Comparison of ENCODE assay signal across 14 cellular contexts in genomic region chr14:31877333-31877798, GRCh38.
A peak's percentile ranks its signal among the peaks of the same experiment; 100 is the strongest.
DNase-seq lines count a peak whose midpoint lies in the region; ATAC-seq and TF ChIP-seq lines count a peak whose summit lies in the region.
"Had no signal": no experiment of that assay in that cellular context is flagged by ENCODE, and none has a peak within 500 bp of the region (broad histone marks: within the 10 kb centered on the region; RNA-seq: fewer than 3 reads in every experiment).

No MANE protein-coding gene starts in this region.

- no peak for TF ChIP-seq EP300 in esophagus muscularis mucosa (IDR thresholded peaks at IDR 0.05)

- DNase-seq in GM03348 (ENCODE audit: low spot score) (peak; percentile 14), astrocyte of the spinal cord (ENCODE audit: low read depth, low spot score) (peak; percentile 31), heart right ventricle (peak in 1 of 2 donors; percentile 13), osteoblast (ENCODE audit: insufficient read length, low spot score, missing footprints) (no peak), LoVo (ENCODE audit: low spot score) (no peak), esophagus muscularis mucosa (ENCODE audit: extremely low spot score) (no peak)
- DNase-seq in activated CD4-positive, CD25-positive, alpha-beta regulatory T cell treated with anti-CD3 and anti-CD28 coated beads, Interleukin-2, amount 50 U/mL, for 72 hours = no peak
- DNase-seq: activated CD4-positive, CD25-positive, alpha-beta regulatory T cell; activated T-cell treated with anti-CD3 and anti-CD28 coated beads, Interleukin-2, amount 50 U/mL, for 48 hours; brain microvascular endothelial cell; H9; immature natural killer cell; NCI-H1092 had no signal

- H3K4me1 ChIP-seq in heart right ventricle = peaks cover 4 to 44% (median 21%) of the 10 kb centered on the region in 9 donors
- H3K4me1 ChIP-seq in osteoblast (ENCODE audit: insufficient read depth, low read length) = peaks cover 19% of the 10 kb centered on the region
- peaks cover 8 to 20% (median 13%) of the 10 kb centered on the region in 4 donors for H3K4me1 ChIP-seq in esophagus muscularis mucosa

- H3K27ac ChIP-seq in heart right ventricle (peak overlapping the region; percentile 50 to 92 (median 74)), osteoblast (ENCODE audit: low read depth, low read length) (no peak overlapping the region), esophagus muscularis mucosa (replicated peaks in 1 of 4) (peak overlapping the region in 2 of 4 donors; percentile 23 to 30)
- H3K27ac ChIP-seq: brain microvascular endothelial cell had no signal

- H3K4me3 ChIP-seq in astrocyte of the spinal cord (ENCODE audit: low read depth, low read length) (no peak overlapping the region), heart right ventricle (peak overlapping the region in 5 of 10 donors; percentile 5 to 27 (median 19)), osteoblast (ENCODE audit: insufficient read depth, low read length) (peak overlapping the region; percentile 65), esophagus muscularis mucosa (no peak overlapping the region)

- no peaks in the 10 kb centered on the region for H4K20me1 ChIP-seq in osteoblast (ENCODE audit: insufficient read depth, low read length)

- no peaks in the 10 kb centered on the region for H3K27me3 ChIP-seq in heart right ventricle
- no peaks in the 10 kb centered on the region for H3K27me3 ChIP-seq in osteoblast (ENCODE audit: insufficient read depth, low read length)
- no peaks in the 10 kb centered on the region for H3K27me3 ChIP-seq in esophagus muscularis mucosa
- H3K27me3 ChIP-seq: brain microvascular endothelial cell had no signal

- TF ChIP-seq POLR2A in esophagus muscularis mucosa (IDR thresholded peaks at IDR 0.05; ENCODE audit: low read depth) = no peak

- H3K9me3 ChIP-seq in heart right ventricle = no peaks in the 10 kb centered on the region
- no peaks in the 10 kb centered on the region for H3K9me3 ChIP-seq in osteoblast (ENCODE audit: low read depth, low read length)
- no peaks in the 10 kb centered on the region for H3K9me3 ChIP-seq in esophagus muscularis mucosa

- intact Hi-C loops in heart right ventricle (cut with DNase I) (no loop called here), esophagus muscularis mucosa (cut with DNase I) (no loop called here)

- peak overlapping the region; percentile 81 for H3K4me2 ChIP-seq in osteoblast (ENCODE audit: insufficient read depth, low read length)

- peak overlapping the region; percentile 89 for H2AFZ ChIP-seq in osteoblast (ENCODE audit: low read length)

- TF ChIP-seq CTCF in astrocyte of the spinal cord (IDR thresholded peaks at IDR 0.05; ENCODE audit: low read depth, low read length) = no peak
- no peak for TF ChIP-seq CTCF in heart right ventricle (IDR thresholded peaks at IDR 0.05)
- no peak for TF ChIP-seq CTCF in osteoblast (IDR thresholded peaks at IDR 0.05; ENCODE audit: extremely low read depth, low read depth, low read length)
- no peak for TF ChIP-seq CTCF in esophagus muscularis mucosa (IDR thresholded peaks at IDR 0.05)

- no peaks in the 10 kb centered on the region for H3K36me3 ChIP-seq in heart right ventricle
- no peaks in the 10 kb centered on the region for H3K36me3 ChIP-seq in osteoblast (ENCODE audit: insufficient read depth, low read length)
- H3K36me3 ChIP-seq in esophagus muscularis mucosa = no peaks in the 10 kb centered on the region
- H3K36me3 ChIP-seq: brain microvascular endothelial cell had no signal

- 33 to 46% methylated on average over 9 of the region's 9 CpGs for WGBS in heart right ventricle, 2 donors
- 46% methylated on average over 9 of the region's 9 CpGs for WGBS in esophagus muscularis mucosa

- in situ Hi-C loops in astrocyte of the spinal cord (cut with HindIII; ENCODE audit: low sequenced_read_pairs) = no loop called here

- H3K79me2 ChIP-seq in osteoblast (ENCODE audit: insufficient read depth, low read length) = no peaks in the 10 kb centered on the region

- ATAC-seq in heart right ventricle (peak; percentile 41 to 90 (median 78)), GM18502 (IDR thresholded peaks at IDR 0.05; ENCODE audit: poor library complexity, unreplicated experiment) (no peak)

Comparison
In these comparisons a context has a peak if more than half of its experiments do, and no peak if none do; other contexts are left out.
1. DNase-seq: peak in GM03348 (single experiment) and astrocyte of the spinal cord (single experiment); none in osteoblast (single experiment), LoVo (single experiment), esophagus muscularis mucosa (single experiment) and activated CD4-positive, CD25-positive, alpha-beta regulatory T cell treated with anti-CD3 and anti-CD28 coated beads, Interleukin-2, amount 50 U/mL, for 72 hours (single experiment).